Comparison of ENCODE assay signal across 1 cellular context in the genomic region with DNA sequence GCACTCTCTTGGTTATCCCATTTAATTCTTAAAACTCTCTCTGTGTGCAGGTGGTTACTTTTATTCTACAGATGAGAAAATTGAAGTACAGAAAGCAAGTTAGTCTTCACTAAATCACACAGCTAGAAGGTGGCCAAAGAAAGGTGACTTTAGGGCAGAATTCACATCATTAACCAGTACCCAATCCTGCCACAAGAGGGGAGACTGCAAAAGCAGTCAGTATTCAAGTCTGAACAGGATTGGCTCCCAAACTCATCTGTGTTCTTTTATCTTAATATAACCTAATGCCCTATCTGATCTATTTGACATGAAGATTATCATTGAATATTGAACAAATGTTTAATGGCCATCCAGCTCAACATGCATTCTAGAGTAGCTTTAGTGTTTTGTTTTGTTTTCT.
TF ChIP-seq lines count a peak whose summit lies in the region.

No MANE protein-coding gene starts in this region.

TF ChIP-seq in GM23338, 12 proteins besides CTCF, POLR2A, EP300 and RAD21 (continued from another document):
- TF ChIP-seq, protein P1, sequence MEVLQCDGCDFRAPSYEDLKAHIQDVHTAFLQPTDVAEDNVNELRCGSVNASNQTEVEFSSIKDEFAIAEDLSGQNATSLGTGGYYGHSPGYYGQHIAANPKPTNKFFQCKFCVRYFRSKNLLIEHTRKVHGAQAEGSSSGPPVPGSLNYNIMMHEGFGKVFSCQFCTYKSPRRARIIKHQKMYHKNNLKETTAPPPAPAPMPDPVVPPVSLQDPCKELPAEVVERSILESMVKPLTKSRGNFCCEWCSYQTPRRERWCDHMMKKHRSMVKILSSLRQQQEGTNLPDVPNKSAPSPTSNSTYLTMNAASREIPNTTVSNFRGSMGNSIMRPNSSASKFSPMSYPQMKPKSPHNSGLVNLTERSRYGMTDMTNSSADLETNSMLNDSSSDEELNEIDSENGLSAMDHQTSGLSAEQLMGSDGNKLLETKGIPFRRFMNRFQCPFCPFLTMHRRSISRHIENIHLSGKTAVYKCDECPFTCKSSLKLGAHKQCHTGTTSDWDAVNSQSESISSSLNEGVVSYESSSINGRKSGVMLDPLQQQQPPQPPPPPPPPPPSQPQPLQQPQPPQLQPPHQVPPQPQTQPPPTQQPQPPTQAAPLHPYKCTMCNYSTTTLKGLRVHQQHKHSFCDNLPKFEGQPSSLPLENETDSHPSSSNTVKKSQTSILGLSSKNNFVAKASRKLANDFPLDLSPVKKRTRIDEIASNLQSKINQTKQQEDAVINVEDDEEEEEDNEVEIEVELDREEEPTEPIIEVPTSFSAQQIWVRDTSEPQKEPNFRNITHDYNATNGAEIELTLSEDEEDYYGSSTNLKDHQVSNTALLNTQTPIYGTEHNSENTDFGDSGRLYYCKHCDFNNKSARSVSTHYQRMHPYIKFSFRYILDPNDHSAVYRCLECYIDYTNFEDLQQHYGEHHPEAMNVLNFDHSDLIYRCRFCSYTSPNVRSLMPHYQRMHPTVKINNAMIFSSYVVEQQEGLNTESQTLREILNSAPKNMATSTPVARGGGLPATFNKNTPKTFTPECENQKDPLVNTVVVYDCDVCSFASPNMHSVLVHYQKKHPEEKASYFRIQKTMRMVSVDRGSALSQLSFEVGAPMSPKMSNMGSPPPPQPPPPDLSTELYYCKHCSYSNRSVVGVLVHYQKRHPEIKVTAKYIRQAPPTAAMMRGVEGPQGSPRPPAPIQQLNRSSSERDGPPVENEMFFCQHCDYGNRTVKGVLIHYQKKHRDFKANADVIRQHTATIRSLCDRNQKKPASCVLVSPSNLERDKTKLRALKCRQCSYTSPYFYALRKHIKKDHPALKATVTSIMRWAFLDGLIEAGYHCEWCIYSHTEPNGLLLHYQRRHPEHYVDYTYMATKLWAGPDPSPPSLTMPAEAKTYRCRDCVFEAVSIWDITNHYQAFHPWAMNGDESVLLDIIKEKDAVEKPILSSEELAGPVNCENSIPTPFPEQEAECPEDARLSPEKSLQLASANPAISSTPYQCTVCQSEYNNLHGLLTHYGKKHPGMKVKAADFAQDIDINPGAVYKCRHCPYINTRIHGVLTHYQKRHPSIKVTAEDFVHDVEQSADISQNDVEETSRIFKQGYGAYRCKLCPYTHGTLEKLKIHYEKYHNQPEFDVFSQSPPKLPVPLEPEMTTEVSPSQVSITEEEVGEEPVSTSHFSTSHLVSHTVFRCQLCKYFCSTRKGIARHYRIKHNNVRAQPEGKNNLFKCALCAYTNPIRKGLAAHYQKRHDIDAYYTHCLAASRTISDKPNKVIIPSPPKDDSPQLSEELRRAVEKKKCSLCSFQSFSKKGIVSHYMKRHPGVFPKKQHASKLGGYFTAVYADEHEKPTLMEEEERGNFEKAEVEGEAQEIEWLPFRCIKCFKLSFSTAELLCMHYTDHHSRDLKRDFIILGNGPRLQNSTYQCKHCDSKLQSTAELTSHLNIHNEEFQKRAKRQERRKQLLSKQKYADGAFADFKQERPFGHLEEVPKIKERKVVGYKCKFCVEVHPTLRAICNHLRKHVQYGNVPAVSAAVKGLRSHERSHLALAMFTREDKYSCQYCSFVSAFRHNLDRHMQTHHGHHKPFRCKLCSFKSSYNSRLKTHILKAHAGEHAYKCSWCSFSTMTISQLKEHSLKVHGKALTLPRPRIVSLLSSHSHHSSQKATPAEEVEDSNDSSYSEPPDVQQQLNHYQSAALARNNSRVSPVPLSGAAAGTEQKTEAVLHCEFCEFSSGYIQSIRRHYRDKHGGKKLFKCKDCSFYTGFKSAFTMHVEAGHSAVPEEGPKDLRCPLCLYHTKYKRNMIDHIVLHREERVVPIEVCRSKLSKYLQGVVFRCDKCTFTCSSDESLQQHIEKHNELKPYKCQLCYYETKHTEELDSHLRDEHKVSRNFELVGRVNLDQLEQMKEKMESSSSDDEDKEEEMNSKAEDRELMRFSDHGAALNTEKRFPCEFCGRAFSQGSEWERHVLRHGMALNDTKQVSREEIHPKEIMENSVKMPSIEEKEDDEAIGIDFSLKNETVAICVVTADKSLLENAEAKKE (CRISPR knock-in tag; IDR thresholded peaks at IDR 0.05), result no peak
- TF ChIP-seq NANOG (IDR thresholded peaks at IDR 0.05; ENCODE audit: borderline replicate concordance) (no peak), ZNF331 (CRISPR knock-in tag; IDR thresholded peaks at IDR 0.05; ENCODE audit: low read depth) (no peak), STAT1 (IDR thresholded peaks at IDR 0.05; ENCODE audit: unreplicated experiment) (no peak)
TF ChIP-seq in GM23338: peak in this region for 0.
